In genomic region chr1:164772635-164773034, GRCh38 we compare ENCODE assay signal across 8 cellular contexts.
A peak's percentile ranks its signal among the peaks of the same experiment; 100 is the strongest.
DNase-seq lines count a peak whose midpoint lies in the region; ATAC-seq and TF ChIP-seq lines count a peak whose summit lies in the region.

No MANE protein-coding gene starts in this region.

- H3K4me1 Mint-ChIP-seq in chondrocyte (ENCODE audit: low read depth) (peaks cover 54% of the 10 kb centered on the region), nephron (peaks cover 86% of the 10 kb centered on the region), CD14-positive monocyte (no peaks in the 10 kb centered on the region)

- H3K36me3 ChIP-seq in MG63, result no peaks in the 10 kb centered on the region

- no peak overlapping the region for H3K4me3 Mint-ChIP-seq in chondrocyte (ENCODE audit: unreplicated experiment)
- H3K4me3 Mint-ChIP-seq in nephron, result peak overlapping the region in 1 of 3 experiments; percentile 11
- no peak overlapping the region for H3K4me3 Mint-ChIP-seq in CD14-positive monocyte

- H3K27ac Mint-ChIP-seq in chondrocyte (ENCODE audit: unreplicated experiment) (peak overlapping the region; percentile 93), nephron (peak overlapping the region; percentile 93 to 98 (median 96)), CD14-positive monocyte (no peak overlapping the region)

- no peaks in the 10 kb centered on the region for H3K9me3 ChIP-seq in MG63

- H3K27me3 Mint-ChIP-seq in chondrocyte (ENCODE audit: low read depth), result no peaks in the 10 kb centered on the region
- H3K27me3 Mint-ChIP-seq in nephron (ENCODE audit: low read depth), result no peaks in the 10 kb centered on the region
- peaks cover 4 to 10% (median 9%) of the 10 kb centered on the region in 3 donors for H3K27me3 Mint-ChIP-seq in CD14-positive monocyte (ENCODE audit: low read depth in 3 of 3)

- H3K9me3 Mint-ChIP-seq in chondrocyte (ENCODE audit: low read depth), result no peaks in the 10 kb centered on the region
- H3K9me3 Mint-ChIP-seq in nephron, result no peaks in the 10 kb centered on the region
- H3K9me3 Mint-ChIP-seq in CD14-positive monocyte, result peaks cover 0 to 2% (median 0%) of the 10 kb centered on the region in 7 donors

- intact Hi-C loops in CD14-positive monocyte (cut with micrococcal nuclease), result no loop called here

- DNase-seq in DMS53 treated with DMSO at 0.1 percent for 48 hours (lab: John Stamatoyannopoulos, UW; ENCODE audit: unreplicated experiment), result peak; percentile 92
- peak; percentile 19 for DNase-seq in GOT3 (lab: John Stamatoyannopoulos, UW)
- peak; percentile 93 for DNase-seq in MG63
- no peak for DNase-seq in chondrocyte (ENCODE audit: low spot score)
- DNase-seq in activated CD4-positive, CD25-positive, alpha-beta regulatory T cell treated with anti-CD3 and anti-CD28 coated beads, Interleukin-2, amount 50 U/mL, for 72 hours, result no peak
- DNase-seq in CD14-positive monocyte (ENCODE audit: low spot score), result no peak

- H3K4me3 ChIP-seq in MG63, result no peak overlapping the region

- no peak for ATAC-seq in GM21737 (IDR thresholded peaks at IDR 0.05; ENCODE audit: unreplicated experiment)

- TF ChIP-seq CTCF in chondrocyte (IDR thresholded peaks at IDR 0.05) (no peak), nephron (IDR thresholded peaks at IDR 0.05; ENCODE audit: unreplicated experiment in 3 of 3) (no peak), CD14-positive monocyte (IDR thresholded peaks at IDR 0.05) (no peak)

- H3K27me3 ChIP-seq in MG63, result no peaks in the 10 kb centered on the region; the same call in 1 of the 2 replicates

- H3K36me3 Mint-ChIP-seq in chondrocyte (ENCODE audit: low read depth) (no peaks in the 10 kb centered on the region), nephron (ENCODE audit: low read depth) (peaks cover 22% of the 10 kb centered on the region), CD14-positive monocyte (no peaks in the 10 kb centered on the region)

Comparison
In these comparisons a context has a peak if more than half of its experiments do, and no peak if none do; other contexts are left out.
1. DNase-seq: peak in DMS53 treated with DMSO at 0.1 percent for 48 hours (single experiment), GOT3 (single experiment) and MG63 (single experiment); none in chondrocyte (single experiment), activated CD4-positive, CD25-positive, alpha-beta regulatory T cell treated with anti-CD3 and anti-CD28 coated beads, Interleukin-2, amount 50 U/mL, for 72 hours (single experiment) and CD14-positive monocyte (single experiment).
2. H3K27ac Mint-ChIP-seq: peak in chondrocyte (single experiment) and nephron (3 of 3); none in CD14-positive monocyte (0 of 7).